In genomic region chr5:107563957-107564544, GRCh38 we compare ENCODE assay signal across 1 cellular context.
TF ChIP-seq lines count a peak whose summit lies in the region.

No MANE protein-coding gene starts in this region.

TF ChIP-seq in SK-N-SH, 30 proteins besides CTCF, POLR2A, EP300 and RAD21:
- TF ChIP-seq CHD2 (IDR thresholded peaks at IDR 0.05; ENCODE audit: low read length, partially characterized antibody) (no peak), SIN3A (IDR thresholded peaks at IDR 0.05; ENCODE audit: borderline replicate concordance, low read depth, low read length) (no peak), ZBTB33 (IDR thresholded peaks at IDR 0.05; ENCODE audit: borderline replicate concordance, low read depth) (no peak), MXI1 (IDR thresholded peaks at IDR 0.05; ENCODE audit: low read depth, low read length) (no peak), ELF1 (IDR thresholded peaks at IDR 0.05) (no peak), USF2 (IDR thresholded peaks at IDR 0.05; ENCODE audit: borderline replicate concordance, low read depth, low read length) (no peak), NRF1 (IDR thresholded peaks at IDR 0.05; ENCODE audit: low read depth, low read length) (no peak), JUND (IDR thresholded peaks at IDR 0.05) (no peak), GABPA (IDR thresholded peaks at IDR 0.05; ENCODE audit: low read depth) (no peak)
